In the genomic region with DNA sequence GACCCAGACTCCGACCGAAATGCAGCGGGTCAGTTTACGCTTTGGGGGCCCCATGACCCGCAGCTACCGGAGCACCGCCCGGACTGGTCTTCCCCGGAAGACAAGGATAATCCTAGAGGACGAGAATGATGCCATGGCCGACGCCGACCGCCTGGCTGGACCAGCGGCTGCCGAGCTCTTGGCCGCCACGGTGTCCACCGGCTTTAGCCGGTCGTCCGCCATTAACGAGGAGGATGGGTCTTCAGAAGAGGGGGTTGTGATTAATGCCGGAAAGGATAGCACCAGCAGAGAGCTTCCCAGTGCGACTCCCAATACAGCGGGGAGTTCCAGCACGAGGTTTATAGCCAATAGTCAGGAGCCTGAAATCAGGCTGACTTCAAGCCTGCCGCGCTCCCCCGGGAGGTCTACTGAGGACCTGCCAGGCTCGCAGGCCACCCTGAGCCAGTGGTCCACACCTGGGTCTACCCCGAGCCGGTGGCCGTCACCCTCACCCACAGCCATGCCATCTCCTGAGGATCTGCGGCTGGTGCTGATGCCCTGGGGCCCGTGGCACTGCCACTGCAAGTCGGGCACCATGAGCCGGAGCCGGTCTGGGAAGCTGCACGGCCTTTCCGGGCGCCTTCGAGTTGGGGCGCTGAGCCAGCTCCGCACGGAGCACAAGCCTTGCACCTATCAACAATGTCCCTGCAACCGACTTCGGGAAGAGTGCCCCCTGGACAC, we compare ENCODE assay signal across 1 cellular context.
TF ChIP-seq lines count a peak whose summit lies in the region.

No MANE protein-coding gene starts in this region.

TF ChIP-seq in HepG2, 621 proteins besides CTCF, POLR2A, EP300 and RAD21 (continued from another document and continues in another):
- TF ChIP-seq, protein P1, sequence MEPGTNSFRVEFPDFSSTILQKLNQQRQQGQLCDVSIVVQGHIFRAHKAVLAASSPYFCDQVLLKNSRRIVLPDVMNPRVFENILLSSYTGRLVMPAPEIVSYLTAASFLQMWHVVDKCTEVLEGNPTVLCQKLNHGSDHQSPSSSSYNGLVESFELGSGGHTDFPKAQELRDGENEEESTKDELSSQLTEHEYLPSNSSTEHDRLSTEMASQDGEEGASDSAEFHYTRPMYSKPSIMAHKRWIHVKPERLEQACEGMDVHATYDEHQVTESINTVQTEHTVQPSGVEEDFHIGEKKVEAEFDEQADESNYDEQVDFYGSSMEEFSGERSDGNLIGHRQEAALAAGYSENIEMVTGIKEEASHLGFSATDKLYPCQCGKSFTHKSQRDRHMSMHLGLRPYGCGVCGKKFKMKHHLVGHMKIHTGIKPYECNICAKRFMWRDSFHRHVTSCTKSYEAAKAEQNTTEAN (CRISPR knock-in tag; conservative IDR thresholded peaks at IDR 0.05): no peak; the same call in 1 of the 2 replicates
- TF ChIP-seq TBP (CRISPR knock-in tag; IDR thresholded peaks at IDR 0.05) (no peak), ZC3H13 (CRISPR knock-in tag; IDR thresholded peaks at IDR 0.05) (no peak), ZNF10 (CRISPR knock-in tag; IDR thresholded peaks at IDR 0.05; ENCODE audit: borderline replicate concordance, low read depth) (no peak), PHF21A (CRISPR knock-in tag; IDR thresholded peaks at IDR 0.05) (no peak), NFKBIZ (CRISPR knock-in tag; IDR thresholded peaks at IDR 0.05) (no peak), ESRRA (CRISPR knock-in tag; IDR thresholded peaks at IDR 0.05; ENCODE audit: low read depth) (no peak), EEA1 (CRISPR knock-in tag; IDR thresholded peaks at IDR 0.05; ENCODE audit: borderline replicate concordance) (no peak), SNAPC2 (CRISPR knock-in tag; IDR thresholded peaks at IDR 0.05) (no peak), ZNF674 (CRISPR knock-in tag; IDR thresholded peaks at IDR 0.05; ENCODE audit: low read depth) (no peak), ARNT (IDR thresholded peaks at IDR 0.05) (no peak), ZNF207 (IDR thresholded peaks at IDR 0.05; ENCODE audit: borderline replicate concordance) (no peak), NR2F1 (CRISPR knock-in tag; IDR thresholded peaks at IDR 0.05) (no peak), ISL2 (CRISPR knock-in tag; IDR thresholded peaks at IDR 0.05) (no peak; the same call in 1 of the 2 replicates)
- TF ChIP-seq, protein P2, sequence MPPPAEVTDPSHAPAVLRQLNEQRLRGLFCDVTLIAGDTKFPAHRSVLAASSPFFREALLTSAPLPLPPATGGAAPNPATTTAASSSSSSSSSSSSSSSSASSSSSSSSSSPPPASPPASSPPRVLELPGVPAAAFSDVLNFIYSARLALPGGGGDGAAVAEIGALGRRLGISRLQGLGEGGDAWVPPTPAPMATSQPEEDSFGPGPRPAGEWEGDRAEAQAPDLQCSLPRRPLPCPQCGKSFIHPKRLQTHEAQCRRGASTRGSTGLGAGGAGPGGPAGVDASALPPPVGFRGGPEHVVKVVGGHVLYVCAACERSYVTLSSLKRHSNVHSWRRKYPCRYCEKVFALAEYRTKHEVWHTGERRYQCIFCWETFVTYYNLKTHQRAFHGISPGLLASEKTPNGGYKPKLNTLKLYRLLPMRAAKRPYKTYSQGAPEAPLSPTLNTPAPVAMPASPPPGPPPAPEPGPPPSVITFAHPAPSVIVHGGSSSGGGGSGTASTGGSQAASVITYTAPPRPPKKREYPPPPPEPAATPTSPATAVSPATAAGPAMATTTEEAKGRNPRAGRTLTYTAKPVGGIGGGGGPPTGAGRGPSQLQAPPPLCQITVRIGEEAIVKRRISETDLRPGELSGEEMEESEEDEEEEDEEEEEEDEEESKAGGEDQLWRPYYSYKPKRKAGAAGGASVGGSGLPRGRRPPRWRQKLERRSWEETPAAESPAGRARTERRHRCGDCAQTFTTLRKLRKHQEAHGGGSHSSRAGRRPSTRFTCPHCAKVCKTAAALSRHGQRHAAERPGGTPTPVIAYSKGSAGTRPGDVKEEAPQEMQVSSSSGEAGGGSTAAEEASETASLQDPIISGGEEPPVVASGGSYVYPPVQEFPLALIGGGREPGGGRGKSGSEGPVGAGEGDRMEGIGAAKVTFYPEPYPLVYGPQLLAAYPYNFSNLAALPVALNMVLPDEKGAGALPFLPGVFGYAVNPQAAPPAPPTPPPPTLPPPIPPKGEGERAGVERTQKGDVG (CRISPR knock-in tag; IDR thresholded peaks at IDR 0.05; ENCODE audit: borderline replicate concordance): 0 out of 2 replicates have a peak, but pooled peaks have one; percentile 1
- TF ChIP-seq, protein P3, sequence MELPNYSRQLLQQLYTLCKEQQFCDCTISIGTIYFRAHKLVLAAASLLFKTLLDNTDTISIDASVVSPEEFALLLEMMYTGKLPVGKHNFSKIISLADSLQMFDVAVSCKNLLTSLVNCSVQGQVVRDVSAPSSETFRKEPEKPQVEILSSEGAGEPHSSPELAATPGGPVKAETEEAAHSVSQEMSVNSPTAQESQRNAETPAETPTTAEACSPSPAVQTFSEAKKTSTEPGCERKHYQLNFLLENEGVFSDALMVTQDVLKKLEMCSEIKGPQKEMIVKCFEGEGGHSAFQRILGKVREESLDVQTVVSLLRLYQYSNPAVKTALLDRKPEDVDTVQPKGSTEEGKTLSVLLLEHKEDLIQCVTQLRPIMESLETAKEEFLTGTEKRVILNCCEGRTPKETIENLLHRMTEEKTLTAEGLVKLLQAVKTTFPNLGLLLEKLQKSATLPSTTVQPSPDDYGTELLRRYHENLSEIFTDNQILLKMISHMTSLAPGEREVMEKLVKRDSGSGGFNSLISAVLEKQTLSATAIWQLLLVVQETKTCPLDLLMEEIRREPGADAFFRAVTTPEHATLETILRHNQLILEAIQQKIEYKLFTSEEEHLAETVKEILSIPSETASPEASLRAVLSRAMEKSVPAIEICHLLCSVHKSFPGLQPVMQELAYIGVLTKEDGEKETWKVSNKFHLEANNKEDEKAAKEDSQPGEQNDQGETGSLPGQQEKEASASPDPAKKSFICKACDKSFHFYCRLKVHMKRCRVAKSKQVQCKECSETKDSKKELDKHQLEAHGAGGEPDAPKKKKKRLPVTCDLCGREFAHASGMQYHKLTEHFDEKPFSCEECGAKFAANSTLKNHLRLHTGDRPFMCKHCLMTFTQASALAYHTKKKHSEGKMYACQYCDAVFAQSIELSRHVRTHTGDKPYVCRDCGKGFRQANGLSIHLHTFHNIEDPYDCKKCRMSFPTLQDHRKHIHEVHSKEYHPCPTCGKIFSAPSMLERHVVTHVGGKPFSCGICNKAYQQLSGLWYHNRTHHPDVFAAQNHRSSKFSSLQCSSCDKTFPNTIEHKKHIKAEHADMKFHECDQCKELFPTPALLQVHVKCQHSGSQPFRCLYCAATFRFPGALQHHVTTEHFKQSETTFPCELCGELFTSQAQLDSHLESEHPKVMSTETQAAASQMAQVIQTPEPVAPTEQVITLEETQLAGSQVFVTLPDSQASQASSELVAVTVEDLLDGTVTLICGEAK (IDR thresholded peaks at IDR 0.05): no peak
- TF ChIP-seq, protein P3 (CRISPR knock-in tag; IDR thresholded peaks at IDR 0.05): peak; percentile 69
- TF ChIP-seq, protein P4, sequence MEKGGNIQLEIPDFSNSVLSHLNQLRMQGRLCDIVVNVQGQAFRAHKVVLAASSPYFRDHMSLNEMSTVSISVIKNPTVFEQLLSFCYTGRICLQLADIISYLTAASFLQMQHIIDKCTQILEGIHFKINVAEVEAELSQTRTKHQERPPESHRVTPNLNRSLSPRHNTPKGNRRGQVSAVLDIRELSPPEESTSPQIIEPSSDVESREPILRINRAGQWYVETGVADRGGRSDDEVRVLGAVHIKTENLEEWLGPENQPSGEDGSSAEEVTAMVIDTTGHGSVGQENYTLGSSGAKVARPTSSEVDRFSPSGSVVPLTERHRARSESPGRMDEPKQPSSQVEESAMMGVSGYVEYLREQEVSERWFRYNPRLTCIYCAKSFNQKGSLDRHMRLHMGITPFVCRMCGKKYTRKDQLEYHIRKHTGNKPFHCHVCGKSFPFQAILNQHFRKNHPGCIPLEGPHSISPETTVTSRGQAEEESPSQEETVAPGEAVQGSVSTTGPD (CRISPR knock-in tag; IDR thresholded peaks at IDR 0.05): 0 out of 2 replicates have a peak, but pooled peaks have one; percentile 18
- TF ChIP-seq, protein P5, sequence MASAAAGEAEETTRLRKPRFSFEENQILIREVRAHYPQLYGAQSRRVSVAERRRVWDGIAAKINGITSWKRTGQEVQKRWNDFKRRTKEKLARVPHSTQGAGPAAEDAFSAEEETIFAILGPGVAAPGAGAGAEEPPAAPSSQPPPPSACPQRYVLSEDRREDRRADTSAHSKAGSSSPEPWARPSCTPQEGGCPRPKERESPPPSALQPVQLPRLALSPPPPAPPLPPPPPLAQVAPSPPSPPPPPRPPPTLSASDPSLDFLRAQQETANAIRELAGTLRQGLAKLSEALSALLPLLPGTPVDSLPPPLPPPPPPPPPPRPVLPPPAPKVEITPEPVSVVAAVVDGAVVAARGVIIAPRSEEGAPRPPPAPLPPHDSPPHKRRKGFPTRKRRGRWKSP (CRISPR knock-in tag; IDR thresholded peaks at IDR 0.05): 0 out of 2 replicates have a peak, but pooled peaks have one; percentile 43
- TF ChIP-seq, protein P6, sequence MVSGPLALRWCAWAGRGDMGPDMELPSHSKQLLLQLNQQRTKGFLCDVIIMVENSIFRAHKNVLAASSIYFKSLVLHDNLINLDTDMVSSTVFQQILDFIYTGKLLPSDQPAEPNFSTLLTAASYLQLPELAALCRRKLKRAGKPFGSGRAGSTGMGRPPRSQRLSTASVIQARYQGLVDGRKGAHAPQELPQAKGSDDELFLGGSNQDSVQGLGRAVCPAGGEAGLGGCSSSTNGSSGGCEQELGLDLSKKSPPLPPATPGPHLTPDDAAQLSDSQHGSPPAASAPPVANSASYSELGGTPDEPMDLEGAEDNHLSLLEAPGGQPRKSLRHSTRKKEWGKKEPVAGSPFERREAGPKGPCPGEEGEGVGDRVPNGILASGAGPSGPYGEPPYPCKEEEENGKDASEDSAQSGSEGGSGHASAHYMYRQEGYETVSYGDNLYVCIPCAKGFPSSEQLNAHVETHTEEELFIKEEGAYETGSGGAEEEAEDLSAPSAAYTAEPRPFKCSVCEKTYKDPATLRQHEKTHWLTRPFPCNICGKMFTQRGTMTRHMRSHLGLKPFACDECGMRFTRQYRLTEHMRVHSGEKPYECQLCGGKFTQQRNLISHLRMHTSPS (CRISPR knock-in tag; IDR thresholded peaks at IDR 0.05; ENCODE audit: low read depth): no peak
- TF ChIP-seq, protein P7, sequence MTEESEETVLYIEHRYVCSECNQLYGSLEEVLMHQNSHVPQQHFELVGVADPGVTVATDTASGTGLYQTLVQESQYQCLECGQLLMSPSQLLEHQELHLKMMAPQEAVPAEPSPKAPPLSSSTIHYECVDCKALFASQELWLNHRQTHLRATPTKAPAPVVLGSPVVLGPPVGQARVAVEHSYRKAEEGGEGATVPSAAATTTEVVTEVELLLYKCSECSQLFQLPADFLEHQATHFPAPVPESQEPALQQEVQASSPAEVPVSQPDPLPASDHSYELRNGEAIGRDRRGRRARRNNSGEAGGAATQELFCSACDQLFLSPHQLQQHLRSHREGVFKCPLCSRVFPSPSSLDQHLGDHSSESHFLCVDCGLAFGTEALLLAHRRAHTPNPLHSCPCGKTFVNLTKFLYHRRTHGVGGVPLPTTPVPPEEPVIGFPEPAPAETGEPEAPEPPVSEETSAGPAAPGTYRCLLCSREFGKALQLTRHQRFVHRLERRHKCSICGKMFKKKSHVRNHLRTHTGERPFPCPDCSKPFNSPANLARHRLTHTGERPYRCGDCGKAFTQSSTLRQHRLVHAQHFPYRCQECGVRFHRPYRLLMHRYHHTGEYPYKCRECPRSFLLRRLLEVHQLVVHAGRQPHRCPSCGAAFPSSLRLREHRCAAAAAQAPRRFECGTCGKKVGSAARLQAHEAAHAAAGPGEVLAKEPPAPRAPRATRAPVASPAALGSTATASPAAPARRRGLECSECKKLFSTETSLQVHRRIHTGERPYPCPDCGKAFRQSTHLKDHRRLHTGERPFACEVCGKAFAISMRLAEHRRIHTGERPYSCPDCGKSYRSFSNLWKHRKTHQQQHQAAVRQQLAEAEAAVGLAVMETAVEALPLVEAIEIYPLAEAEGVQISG (CRISPR knock-in tag; IDR thresholded peaks at IDR 0.05): peak; percentile 58
- TF ChIP-seq, protein P8, sequence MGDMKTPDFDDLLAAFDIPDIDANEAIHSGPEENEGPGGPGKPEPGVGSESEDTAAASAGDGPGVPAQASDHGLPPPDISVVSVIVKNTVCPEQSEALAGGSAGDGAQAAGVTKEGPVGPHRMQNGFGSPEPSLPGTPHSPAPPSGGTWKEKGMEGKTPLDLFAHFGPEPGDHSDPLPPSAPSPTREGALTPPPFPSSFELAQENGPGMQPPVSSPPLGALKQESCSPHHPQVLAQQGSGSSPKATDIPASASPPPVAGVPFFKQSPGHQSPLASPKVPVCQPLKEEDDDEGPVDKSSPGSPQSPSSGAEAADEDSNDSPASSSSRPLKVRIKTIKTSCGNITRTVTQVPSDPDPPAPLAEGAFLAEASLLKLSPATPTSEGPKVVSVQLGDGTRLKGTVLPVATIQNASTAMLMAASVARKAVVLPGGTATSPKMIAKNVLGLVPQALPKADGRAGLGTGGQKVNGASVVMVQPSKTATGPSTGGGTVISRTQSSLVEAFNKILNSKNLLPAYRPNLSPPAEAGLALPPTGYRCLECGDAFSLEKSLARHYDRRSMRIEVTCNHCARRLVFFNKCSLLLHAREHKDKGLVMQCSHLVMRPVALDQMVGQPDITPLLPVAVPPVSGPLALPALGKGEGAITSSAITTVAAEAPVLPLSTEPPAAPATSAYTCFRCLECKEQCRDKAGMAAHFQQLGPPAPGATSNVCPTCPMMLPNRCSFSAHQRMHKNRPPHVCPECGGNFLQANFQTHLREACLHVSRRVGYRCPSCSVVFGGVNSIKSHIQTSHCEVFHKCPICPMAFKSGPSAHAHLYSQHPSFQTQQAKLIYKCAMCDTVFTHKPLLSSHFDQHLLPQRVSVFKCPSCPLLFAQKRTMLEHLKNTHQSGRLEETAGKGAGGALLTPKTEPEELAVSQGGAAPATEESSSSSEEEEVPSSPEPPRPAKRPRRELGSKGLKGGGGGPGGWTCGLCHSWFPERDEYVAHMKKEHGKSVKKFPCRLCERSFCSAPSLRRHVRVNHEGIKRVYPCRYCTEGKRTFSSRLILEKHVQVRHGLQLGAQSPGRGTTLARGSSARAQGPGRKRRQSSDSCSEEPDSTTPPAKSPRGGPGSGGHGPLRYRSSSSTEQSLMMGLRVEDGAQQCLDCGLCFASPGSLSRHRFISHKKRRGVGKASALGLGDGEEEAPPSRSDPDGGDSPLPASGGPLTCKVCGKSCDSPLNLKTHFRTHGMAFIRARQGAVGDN (CRISPR knock-in tag; IDR thresholded peaks at IDR 0.05): peak; percentile 92
